In genomic region chr13:113740661-113741060, GRCh38 we compare ENCODE assay signal across 16 cellular contexts. TPM values are rescaled to one million over a fixed set of nuclear protein-coding genes. Genes with fewer than 3 reads are reported as not detected.
A peak's percentile ranks its signal among the peaks of the same experiment; 100 is the strongest.
DNase-seq lines count a peak whose midpoint lies in the region; ATAC-seq and TF ChIP-seq lines count a peak whose summit lies in the region.
"Had no signal": no experiment of that assay in that cellular context is flagged by ENCODE, and none has a peak within 500 bp of the region (broad histone marks: within the 10 kb centered on the region; RNA-seq: fewer than 3 reads in every experiment).

No MANE protein-coding gene starts in this region.

- H3K4me1 ChIP-seq in BLaER1 treated with 17β-estradiol and CSF1 and Interleukin-3, amounts not matched to agents 10 nM and 100 nM: peaks cover 62 to 83% (median 74%) of the 10 kb centered on the region in 10 experiments
- H3K4me1 ChIP-seq in Loucy (ENCODE audit: insufficient read depth, low read length, poor library complexity, severe bottlenecking) (peaks cover 31% of the 10 kb centered on the region), neuronal stem cell (ENCODE audit: control insufficient read depth in 2 of 2, insufficient read depth in 1 of 2, low read depth in 1 of 2, low read length in 2 of 2) (peaks cover 2 to 8% of the 10 kb centered on the region in 2 donors)

- H3K4me2 ChIP-seq in BLaER1 treated with 17β-estradiol and CSF1 and Interleukin-3, amounts not matched to agents 10 nM and 100 nM: peak overlapping the region; percentile 66 to 97 (median 89)
- H3K4me2 ChIP-seq in Loucy (ENCODE audit: low read depth, low read length, poor library complexity, severe bottlenecking) (peak overlapping the region; percentile 68), neuronal stem cell (ENCODE audit: insufficient read depth, low read length, poor library complexity, severe bottlenecking) (no peak overlapping the region)
- H3K4me2 ChIP-seq: A549 had no signal

- no peak overlapping the region for H2BK15ac ChIP-seq in neuronal stem cell (ENCODE audit: low read length)

- DNase-seq in neuronal stem cell (ENCODE audit: low spot score) (no peak), NCI-H69 (lab: John Stamatoyannopoulos, UW) (no peak)
- no peak for DNase-seq in activated CD8-positive, alpha-beta memory T cell treated with anti-CD3 and anti-CD28 coated beads, Interleukin-2, amount 50 U/mL, for 4 hours
- DNase-seq: Calu3, DMS79 treated with DMSO at 0.1 percent for 48 hours, H7, NCI-H1105 treated with DMSO at 0.1 percent for 48 hours, NCI-H146, NCI-H1930, NCI-H774, SJCRH30 had no signal

- H3K27ac ChIP-seq in BLaER1 treated with 17β-estradiol and CSF1 and Interleukin-3, amounts not matched to agents 10 nM and 100 nM: no peak overlapping the region
- no peak overlapping the region for H3K27ac ChIP-seq in neuronal stem cell (replicated peaks; ENCODE audit: low read length)
- H3K27ac ChIP-seq: A549, SJCRH30 had no signal

- H2AK5ac ChIP-seq in neuronal stem cell (ENCODE audit: low read depth, low read length): peak overlapping the region; percentile 74

- H3K79me2 ChIP-seq in Loucy (ENCODE audit: insufficient read depth, low read length): no peaks in the 10 kb centered on the region

- H4K20me1 ChIP-seq in BLaER1 treated with 17β-estradiol and CSF1 and Interleukin-3, amounts not matched to agents 10 nM and 100 nM: peaks cover 0 to 67% (median 32%) of the 10 kb centered on the region in 11 experiments; a peak in 18 of 22 replicates
- no peaks in the 10 kb centered on the region for H4K20me1 ChIP-seq in Loucy (ENCODE audit: insufficient read depth, low read length, poor library complexity, severe bottlenecking)

- H3K79me1 ChIP-seq in neuronal stem cell (ENCODE audit: low read depth, low read length): peaks cover 2% of the 10 kb centered on the region

- H4K8ac ChIP-seq in neuronal stem cell (ENCODE audit: low read depth, low read length): no peak overlapping the region

- H2AFZ ChIP-seq in Loucy (ENCODE audit: low read length) (no peak overlapping the region), neuronal stem cell (ENCODE audit: low read length) (no peak overlapping the region)

- no peak overlapping the region for H2BK12ac ChIP-seq in neuronal stem cell (ENCODE audit: low read length)

- no peaks in the 10 kb centered on the region for H3K36me3 Mint-ChIP-seq in activated T-helper 17 cell treated with anti-CD3 and anti-CD28 coated beads, Interleukin-2, amount 50 U/mL, for 72 hours (ENCODE audit: low read depth)

- H3K9me3 Mint-ChIP-seq in activated T-helper 17 cell treated with anti-CD3 and anti-CD28 coated beads, Interleukin-2, amount 50 U/mL, for 72 hours: no peaks in the 10 kb centered on the region

- no peak overlapping the region for H2BK120ac ChIP-seq in neuronal stem cell (ENCODE audit: low read depth, low read length)

- no peaks in the 10 kb centered on the region for H3K9me2 ChIP-seq in Loucy (replicated peaks; ENCODE audit: low read depth, low read length)

- H3K27ac Mint-ChIP-seq in activated T-helper 17 cell treated with anti-CD3 and anti-CD28 coated beads, Interleukin-2, amount 50 U/mL, for 72 hours: no peak overlapping the region

- no peak overlapping the region for H3K23ac ChIP-seq in neuronal stem cell (ENCODE audit: low read depth, low read length, poor library complexity)

- peak overlapping the region; percentile 92 for H3K18ac ChIP-seq in neuronal stem cell (ENCODE audit: low read length)

- H3K4ac ChIP-seq in neuronal stem cell (ENCODE audit: low read length): no peak overlapping the region

- WGBS in neuronal stem cell (ENCODE audit: extremely low coverage in 2 of 2, insufficient read length in 2 of 2, insufficient replicate concordance in 1 of 2), 2 donors: no CpG with 5 or more reads among the region's 16 CpGs

- no peak overlapping the region for H3K9ac ChIP-seq in BLaER1 treated with 17β-estradiol and CSF1 and Interleukin-3, amounts not matched to agents 10 nM and 100 nM
- H3K9ac ChIP-seq in Loucy (ENCODE audit: low read depth, low read length, poor library complexity, severe bottlenecking): no peak overlapping the region
- H3K9ac ChIP-seq in neuronal stem cell (ENCODE audit: low read depth, low read length, poor library complexity): no peak overlapping the region

- H3K14ac ChIP-seq in neuronal stem cell (ENCODE audit: low read length): peak overlapping the region; percentile 63

- H3K27me3 ChIP-seq in BLaER1 treated with 17β-estradiol and CSF1 and Interleukin-3, amounts not matched to agents 10 nM and 100 nM: peaks cover 15 to 87% (median 41%) of the 10 kb centered on the region in 11 experiments; a peak in 21 of 22 replicates
- H3K27me3 ChIP-seq in Loucy (ENCODE audit: insufficient read depth, low read length, poor library complexity, severe bottlenecking) (no peaks in the 10 kb centered on the region), neuronal stem cell (ENCODE audit: control insufficient read depth in 3 of 3, insufficient read depth in 3 of 3, low read depth in 1 of 3, low read length in 3 of 3) (peaks cover 0 to 4% (median 0%) of the 10 kb centered on the region in 3 experiments)
- H3K27me3 ChIP-seq: SJCRH30 had no signal

- peaks cover 6% of the 10 kb centered on the region for H3K27me3 Mint-ChIP-seq in activated T-helper 17 cell treated with anti-CD3 and anti-CD28 coated beads, Interleukin-2, amount 50 U/mL, for 72 hours

- H3K4me3 ChIP-seq in BLaER1 treated with 17β-estradiol and CSF1 and Interleukin-3, amounts not matched to agents 10 nM and 100 nM: no peak overlapping the region
- H3K4me3 ChIP-seq in Loucy (ENCODE audit: low read length, poor library complexity, severe bottlenecking) (peak overlapping the region; percentile 52), neuronal stem cell (ENCODE audit: low read length in 2 of 2) (no peak overlapping the region)
- H3K4me3 ChIP-seq: A549, SJCRH30 had no signal

- H4K91ac ChIP-seq in neuronal stem cell (ENCODE audit: low read depth, low read length, poor library complexity): no peak overlapping the region

- H2BK5ac ChIP-seq in neuronal stem cell (ENCODE audit: low read length): no peak overlapping the region

- peak overlapping the region; percentile 47 for H3K4me3 Mint-ChIP-seq in activated T-helper 17 cell treated with anti-CD3 and anti-CD28 coated beads, Interleukin-2, amount 50 U/mL, for 72 hours

- H3K9me3 ChIP-seq in BLaER1 treated with 17β-estradiol and CSF1 and Interleukin-3, amounts not matched to agents 10 nM and 100 nM (replicated peaks in 1 of 11): no peaks in the 10 kb centered on the region
- H3K9me3 ChIP-seq in Loucy (ENCODE audit: insufficient read depth, low read depth, low read length) (no peaks in the 10 kb centered on the region), neuronal stem cell (replicated peaks in 1 of 2; ENCODE audit: control insufficient read depth in 2 of 2, insufficient read depth in 1 of 2, low read depth in 1 of 2, low read length in 2 of 2) (no peaks in the 10 kb centered on the region)
- H3K9me3 ChIP-seq: A549, SJCRH30 had no signal

- no peak for TF ChIP-seq CTCF in Loucy (conservative IDR thresholded peaks at IDR 0.05; ENCODE audit: low read length)

- H3K4me1 Mint-ChIP-seq in activated T-helper 17 cell treated with anti-CD3 and anti-CD28 coated beads, Interleukin-2, amount 50 U/mL, for 72 hours: no peaks in the 10 kb centered on the region

- no peak for ATAC-seq in activated T-helper 17 cell treated with anti-CD3 and anti-CD28 coated beads, Interleukin-2, amount 50 U/mL, for 72 hours (replicated peaks)
- ATAC-seq in HG03469 (IDR thresholded peaks at IDR 0.05; ENCODE audit: unreplicated experiment): no peak
- ATAC-seq: A549 had no signal

- H3K36me3 ChIP-seq in BLaER1 treated with 17β-estradiol and CSF1 and Interleukin-3, amounts not matched to agents 10 nM and 100 nM: no peaks in the 10 kb centered on the region
- no peaks in the 10 kb centered on the region for H3K36me3 ChIP-seq in Loucy (ENCODE audit: insufficient read depth, low read length)
- no peaks in the 10 kb centered on the region for H3K36me3 ChIP-seq in neuronal stem cell (replicated peaks in 1 of 2; ENCODE audit: control insufficient read depth in 2 of 2, insufficient read depth in 2 of 2, low read length in 2 of 2)
- H3K36me3 ChIP-seq: SJCRH30 had no signal

- 0 out of 2 replicates have a peak, but pooled peaks cover 5% of the 10 kb centered on the region for H3F3A ChIP-seq in Loucy (ENCODE audit: low read depth)

RNA-seq across cellular contexts. Expression of gene TMEM255B, which starts 18.4 kb away (rescaled TPM):
- 1 to 10 TPM; 2.0 TPM for total RNA-seq in activated T-helper 17 cell treated with anti-CD3 and anti-CD28 coated beads, Interleukin-2, amount 50 U/mL, for 72 hours
- 2.5 TPM for polyA plus RNA-seq in neuronal stem cell (2013, experiment 1 of 2)
- 2.2 TPM for polyA plus RNA-seq in neuronal stem cell (2013, experiment 2 of 2)
- total RNA-seq: Calu3, SJCRH30 had no signal
